8 cellular contexts compared by ENCODE assay signal in the genomic region with DNA sequence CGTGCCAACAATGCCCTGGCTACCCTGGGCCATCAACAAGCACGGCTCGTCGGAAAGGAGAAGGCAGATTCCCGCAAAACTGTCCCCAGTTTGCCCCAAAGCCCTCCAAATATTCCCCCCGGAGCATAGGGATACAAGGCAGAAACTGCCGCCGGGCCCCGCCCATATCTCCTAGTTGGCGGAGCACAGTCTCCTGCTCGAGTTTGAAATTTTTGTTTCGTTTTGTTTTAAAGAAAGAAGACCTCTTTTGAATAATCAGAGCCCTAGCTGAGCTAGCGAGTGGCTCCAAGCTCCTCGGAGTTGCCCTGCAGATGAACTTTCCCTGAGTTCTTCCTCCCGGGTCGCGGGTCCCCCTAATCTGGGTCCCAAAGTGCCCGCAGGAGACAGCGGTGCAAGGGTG.
DNase-seq lines count a peak whose midpoint lies in the region; ATAC-seq and TF ChIP-seq lines count a peak whose summit lies in the region.

No MANE protein-coding gene starts in this region.

- TF ChIP-seq CTCF in GM12864 (IDR thresholded peaks at IDR 0.05; ENCODE audit: low read depth, low read length, missing control alignments) (no peak), WTC11 (IDR thresholded peaks at IDR 0.05) (no peak), right atrium auricular region (IDR thresholded peaks at IDR 0.05) (no peak), retinal pigment epithelial cell (conservative IDR thresholded peaks at IDR 0.05; ENCODE audit: low read depth, low read length) (no peak)

- peaks cover 13 to 42% of the 10 kb centered on the region in 2 donors for H3K27me3 ChIP-seq in right atrium auricular region

- CTCF ChIA-PET in WTC11 (lab: Charles Lee): interaction anchor here (0.6 to 1.2 kb wide), 2 partner anchors 136 to 598 kb away, joined by 4 read pairs; no protein-coding TSS in a partner anchor

- H3K36me3 Mint-ChIP-seq in WTC11: no peaks in the 10 kb centered on the region

- H3K9me3 ChIP-seq in right atrium auricular region: no peaks in the 10 kb centered on the region

- H3K4me3 ChIP-seq in GM12864 (ENCODE audit: low read depth, low read length) (peak overlapping the region; percentile 29), right atrium auricular region (peak overlapping the region; percentile 20 to 46), retinal pigment epithelial cell (ENCODE audit: low read length) (peak overlapping the region; percentile 14)

- H3K9me3 Mint-ChIP-seq in WTC11: no peaks in the 10 kb centered on the region

- H3K4me1 Mint-ChIP-seq in WTC11: peaks cover 48% of the 10 kb centered on the region

- no peak for ATAC-seq in WTC11
- ATAC-seq in HG03108 (IDR thresholded peaks at IDR 0.05; ENCODE audit: unreplicated experiment): no peak
- ATAC-seq in HG02763 (IDR thresholded peaks at IDR 0.05; ENCODE audit: unreplicated experiment): no peak

- H3K27me3 Mint-ChIP-seq in WTC11 (ENCODE audit: low read depth): peaks cover 47% of the 10 kb centered on the region

- no peak for DNase-seq in GM12864 (ENCODE audit: low read depth)
- DNase-seq in WTC11 (ENCODE audit: low spot score): no peak
- no peak for DNase-seq in right atrium auricular region (ENCODE audit: low spot score)
- no peak for DNase-seq in retinal pigment epithelial cell (ENCODE audit: low read depth)
- DNase-seq in HUDEP-2 (lab: John Stamatoyannopoulos, UW; ENCODE audit: unreplicated experiment in 76 of 76): no peak
- DNase-seq in HPDE6-E6E7 (ENCODE audit: extremely low spot score): no peak

- H3K36me3 ChIP-seq in right atrium auricular region: no peaks in the 10 kb centered on the region

- POLR2A ChIA-PET in WTC11 (lab: Charles Lee): no interaction called here

- no peak overlapping the region for H3K27ac ChIP-seq in right atrium auricular region

- peak overlapping the region; percentile 77 for H3K4me3 Mint-ChIP-seq in WTC11

- peaks cover 0 to 16% of the 10 kb centered on the region in 2 donors for H3K4me1 ChIP-seq in right atrium auricular region

- no peak overlapping the region for H3K27ac Mint-ChIP-seq in WTC11

TF ChIP-seq in WTC11, 78 proteins besides CTCF, POLR2A, EP300 and RAD21:
- TF ChIP-seq ETV6 (CRISPR knock-in tag; IDR thresholded peaks at IDR 0.05): no peak
- no peak for TF ChIP-seq ZNF121 (CRISPR knock-in tag; IDR thresholded peaks at IDR 0.05)
- TF ChIP-seq NR1H2 (CRISPR knock-in tag; IDR thresholded peaks at IDR 0.05): no peak
- TF ChIP-seq, protein P1, sequence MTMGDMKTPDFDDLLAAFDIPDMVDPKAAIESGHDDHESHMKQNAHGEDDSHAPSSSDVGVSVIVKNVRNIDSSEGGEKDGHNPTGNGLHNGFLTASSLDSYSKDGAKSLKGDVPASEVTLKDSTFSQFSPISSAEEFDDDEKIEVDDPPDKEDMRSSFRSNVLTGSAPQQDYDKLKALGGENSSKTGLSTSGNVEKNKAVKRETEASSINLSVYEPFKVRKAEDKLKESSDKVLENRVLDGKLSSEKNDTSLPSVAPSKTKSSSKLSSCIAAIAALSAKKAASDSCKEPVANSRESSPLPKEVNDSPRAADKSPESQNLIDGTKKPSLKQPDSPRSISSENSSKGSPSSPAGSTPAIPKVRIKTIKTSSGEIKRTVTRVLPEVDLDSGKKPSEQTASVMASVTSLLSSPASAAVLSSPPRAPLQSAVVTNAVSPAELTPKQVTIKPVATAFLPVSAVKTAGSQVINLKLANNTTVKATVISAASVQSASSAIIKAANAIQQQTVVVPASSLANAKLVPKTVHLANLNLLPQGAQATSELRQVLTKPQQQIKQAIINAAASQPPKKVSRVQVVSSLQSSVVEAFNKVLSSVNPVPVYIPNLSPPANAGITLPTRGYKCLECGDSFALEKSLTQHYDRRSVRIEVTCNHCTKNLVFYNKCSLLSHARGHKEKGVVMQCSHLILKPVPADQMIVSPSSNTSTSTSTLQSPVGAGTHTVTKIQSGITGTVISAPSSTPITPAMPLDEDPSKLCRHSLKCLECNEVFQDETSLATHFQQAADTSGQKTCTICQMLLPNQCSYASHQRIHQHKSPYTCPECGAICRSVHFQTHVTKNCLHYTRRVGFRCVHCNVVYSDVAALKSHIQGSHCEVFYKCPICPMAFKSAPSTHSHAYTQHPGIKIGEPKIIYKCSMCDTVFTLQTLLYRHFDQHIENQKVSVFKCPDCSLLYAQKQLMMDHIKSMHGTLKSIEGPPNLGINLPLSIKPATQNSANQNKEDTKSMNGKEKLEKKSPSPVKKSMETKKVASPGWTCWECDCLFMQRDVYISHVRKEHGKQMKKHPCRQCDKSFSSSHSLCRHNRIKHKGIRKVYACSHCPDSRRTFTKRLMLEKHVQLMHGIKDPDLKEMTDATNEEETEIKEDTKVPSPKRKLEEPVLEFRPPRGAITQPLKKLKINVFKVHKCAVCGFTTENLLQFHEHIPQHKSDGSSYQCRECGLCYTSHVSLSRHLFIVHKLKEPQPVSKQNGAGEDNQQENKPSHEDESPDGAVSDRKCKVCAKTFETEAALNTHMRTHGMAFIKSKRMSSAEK (CRISPR knock-in tag; IDR thresholded peaks at IDR 0.05; ENCODE audit: borderline replicate concordance): no peak
- TF ChIP-seq MXD4 (CRISPR knock-in tag; IDR thresholded peaks at IDR 0.05; ENCODE audit: borderline replicate concordance): no peak
- TF ChIP-seq, protein P2, sequence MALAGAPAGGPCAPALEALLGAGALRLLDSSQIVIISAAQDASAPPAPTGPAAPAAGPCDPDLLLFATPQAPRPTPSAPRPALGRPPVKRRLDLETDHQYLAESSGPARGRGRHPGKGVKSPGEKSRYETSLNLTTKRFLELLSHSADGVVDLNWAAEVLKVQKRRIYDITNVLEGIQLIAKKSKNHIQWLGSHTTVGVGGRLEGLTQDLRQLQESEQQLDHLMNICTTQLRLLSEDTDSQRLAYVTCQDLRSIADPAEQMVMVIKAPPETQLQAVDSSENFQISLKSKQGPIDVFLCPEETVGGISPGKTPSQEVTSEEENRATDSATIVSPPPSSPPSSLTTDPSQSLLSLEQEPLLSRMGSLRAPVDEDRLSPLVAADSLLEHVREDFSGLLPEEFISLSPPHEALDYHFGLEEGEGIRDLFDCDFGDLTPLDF (CRISPR knock-in tag; IDR thresholded peaks at IDR 0.05): no peak
- no peak for TF ChIP-seq FOXJ3 (CRISPR knock-in tag; IDR thresholded peaks at IDR 0.05; ENCODE audit: borderline replicate concordance)
